15 cellular contexts compared by ENCODE assay signal in the genomic region with DNA sequence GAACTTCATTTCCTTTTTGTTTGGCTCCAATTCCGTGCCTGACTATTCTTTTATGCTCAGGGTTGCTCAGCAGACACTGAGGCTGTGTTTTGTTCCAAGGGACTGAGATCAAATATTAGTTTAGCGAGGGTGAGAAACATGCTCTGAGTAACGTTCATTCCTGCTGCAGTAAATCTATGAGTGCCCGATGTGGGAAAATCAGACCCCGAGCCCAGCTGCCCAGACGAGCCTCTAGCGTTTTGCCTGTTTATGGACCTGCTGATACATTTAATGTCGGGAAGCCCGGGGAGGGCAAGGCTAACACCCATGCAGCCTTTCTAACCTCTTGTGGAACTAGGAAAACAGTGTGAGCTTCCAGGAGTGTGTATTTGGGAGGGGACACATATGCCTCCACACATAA.
DNase-seq lines count a peak whose midpoint lies in the region; ATAC-seq, FAIRE-seq and TF ChIP-seq lines count a peak whose summit lies in the region.
"Had no signal": no experiment of that assay in that cellular context is flagged by ENCODE, and none has a peak within 500 bp of the region (broad histone marks: within the 10 kb centered on the region; RNA-seq: fewer than 3 reads in every experiment).

No MANE protein-coding gene starts in this region.

- H3K27me3 Mint-ChIP-seq in IgD-negative memory B cell (no peaks in the 10 kb centered on the region), neural progenitor cell (ENCODE audit: insufficient read depth, low read depth) (peaks cover 4% of the 10 kb centered on the region)
- H3K27me3 Mint-ChIP-seq in activated T-helper 17 cell treated with anti-CD3 and anti-CD28 coated beads, Interleukin-2, amount 50 U/mL, for 72 hours, result peaks cover 37% of the 10 kb centered on the region

- H3K27ac ChIP-seq in BLaER1 treated with 17β-estradiol and CSF1 and Interleukin-3, amounts not matched to agents 10 nM and 100 nM, result peak overlapping the region; percentile 62 to 84 (median 77); a peak in 20 of 22 replicates
- H3K27ac ChIP-seq in endothelial cell of umbilical vein (ENCODE audit: insufficient read depth, low read depth, low read length) (no peak overlapping the region), neural progenitor cell (no peak overlapping the region), caudate nucleus (ENCODE audit: low read depth, low read length) (no peak overlapping the region)
- H3K27ac ChIP-seq: cardiac muscle cell had no signal

- no peaks in the 10 kb centered on the region for H3K9me1 ChIP-seq in endothelial cell of umbilical vein (replicated peaks; ENCODE audit: control insufficient read depth, extremely low read depth, insufficient read depth, low read length)

- FAIRE-seq in endothelial cell of umbilical vein (lab: Jason Lieb, UNC), result peak; percentile 44

- dilution Hi-C loops in endothelial cell of umbilical vein (cut with MboI; ENCODE audit: extremely low pct_ligation_motif_present, low sequenced_read_pairs), result no loop called here

- H3K27ac Mint-ChIP-seq in IgD-negative memory B cell (no peak overlapping the region), neural progenitor cell (peak overlapping the region; percentile 14)
- H3K27ac Mint-ChIP-seq in activated T-helper 17 cell treated with anti-CD3 and anti-CD28 coated beads, Interleukin-2, amount 50 U/mL, for 72 hours, result no peak overlapping the region

- peak overlapping the region; percentile 30 for H2AFZ ChIP-seq in endothelial cell of umbilical vein (ENCODE audit: low read depth, low read length)
- peak overlapping the region; percentile 92 for H2AFZ ChIP-seq in neural progenitor cell (replicated peaks)

- H3K27me3 ChIP-seq in BLaER1 treated with 17β-estradiol and CSF1 and Interleukin-3, amounts not matched to agents 10 nM and 100 nM, result no peaks in the 10 kb centered on the region
- H3K27me3 ChIP-seq in endothelial cell of umbilical vein (ENCODE audit: control insufficient read depth in 2 of 2, insufficient read depth in 2 of 2, low read length in 2 of 2), result no peaks in the 10 kb centered on the region
- H3K27me3 ChIP-seq in neural progenitor cell, result no peaks in the 10 kb centered on the region
- H3K27me3 ChIP-seq: cardiac muscle cell, ovary had no signal

- no peaks in the 10 kb centered on the region for H3K9me3 ChIP-seq in BLaER1 treated with 17β-estradiol and CSF1 and Interleukin-3, amounts not matched to agents 10 nM and 100 nM (replicated peaks in 1 of 11)
- H3K9me3 ChIP-seq in endothelial cell of umbilical vein (replicated peaks; ENCODE audit: control insufficient read depth, insufficient read depth, low read length) (no peaks in the 10 kb centered on the region), neural progenitor cell (ENCODE audit: low read depth) (no peaks in the 10 kb centered on the region)
- H3K9me3 ChIP-seq: ovary had no signal

- peak overlapping the region; percentile 77 to 93 (median 85) for H3K4me2 ChIP-seq in BLaER1 treated with 17β-estradiol and CSF1 and Interleukin-3, amounts not matched to agents 10 nM and 100 nM
- H3K4me2 ChIP-seq in endothelial cell of umbilical vein (ENCODE audit: insufficient read depth, low read length) (peak overlapping the region; percentile 42), neural progenitor cell (peak overlapping the region; percentile 71)

- no peaks in the 10 kb centered on the region for H3K36me3 Mint-ChIP-seq in IgD-negative memory B cell
- peaks cover 2% of the 10 kb centered on the region for H3K36me3 Mint-ChIP-seq in neural progenitor cell
- H3K36me3 Mint-ChIP-seq in activated T-helper 17 cell treated with anti-CD3 and anti-CD28 coated beads, Interleukin-2, amount 50 U/mL, for 72 hours (ENCODE audit: low read depth), result no peaks in the 10 kb centered on the region

- CTCF ChIA-PET in endothelial cell of umbilical vein (lab: Charles Lee), result interaction anchor here (0.8 to 4.5 kb wide), 13 partner anchors 8 to 489 kb away, joined by 3 to 50 read pairs (median 6); no protein-coding TSS in a partner anchor

- H3K4me3 Mint-ChIP-seq in IgD-negative memory B cell (peak overlapping the region; percentile 5 to 87 (median 68)), neural progenitor cell (no peak overlapping the region)
- no peak overlapping the region for H3K4me3 Mint-ChIP-seq in activated T-helper 17 cell treated with anti-CD3 and anti-CD28 coated beads, Interleukin-2, amount 50 U/mL, for 72 hours

- BruUV-seq in endothelial cell of umbilical vein (replicated peaks; lab: Mats Ljungman, UMichigan), result no TSS peak

- no peak for TF ChIP-seq CTCF in endothelial cell of umbilical vein (IDR thresholded peaks at IDR 0.05; ENCODE audit: extremely low read depth in 1 of 2, insufficient read depth in 1 of 2, low read depth in 1 of 2, low read length in 2 of 2)
- TF ChIP-seq CTCF in neural progenitor cell (IDR thresholded peaks at IDR 0.05), result no peak

- H3K79me2 ChIP-seq in endothelial cell of umbilical vein (ENCODE audit: control insufficient read depth, insufficient read depth, low read length) (no peaks in the 10 kb centered on the region), neural progenitor cell (ENCODE audit: low read depth) (no peaks in the 10 kb centered on the region)

- H3K4me1 ChIP-seq in BLaER1 treated with 17β-estradiol and CSF1 and Interleukin-3, amounts not matched to agents 10 nM and 100 nM, result peaks cover 36 to 46% (median 38%) of the 10 kb centered on the region in 10 experiments
- H3K4me1 ChIP-seq in endothelial cell of umbilical vein (ENCODE audit: control insufficient read depth, extremely low read depth, insufficient read depth, low read length), result peaks cover 3% of the 10 kb centered on the region
- H3K4me1 ChIP-seq in neural progenitor cell, result no peaks in the 10 kb centered on the region

- no peak for ATAC-seq in GM21390 (IDR thresholded peaks at IDR 0.05; ENCODE audit: unreplicated experiment)
- no peak for ATAC-seq in activated T-helper 17 cell treated with anti-CD3 and anti-CD28 coated beads, Interleukin-2, amount 50 U/mL, for 72 hours (replicated peaks)

- DNase-seq in endothelial cell of umbilical vein (ENCODE audit: low read depth, low spot score) (peak; percentile 20), neural progenitor cell (ENCODE audit: low spot score) (no peak), caudate nucleus (lab: John Stamatoyannopoulos, UW) (no peak), GF-D8 (lab: John Stamatoyannopoulos, UW) (no peak)
- DNase-seq: DMS79, hippocampal formation, NCI-H1092 treated with DMSO at 0.1 percent for 48 hours, NCI-H226, OCI-M1 had no signal

- intact Hi-C loops in endothelial cell of umbilical vein (cut with micrococcal nuclease), result loop anchor here (2.0 to 5.0 kb wide), 2 partner anchors 22 to 61 kb away; no protein-coding TSS in a partner anchor

- H3K9me3 Mint-ChIP-seq in IgD-negative memory B cell (no peaks in the 10 kb centered on the region), neural progenitor cell (peaks cover 11% of the 10 kb centered on the region)
- no peaks in the 10 kb centered on the region for H3K9me3 Mint-ChIP-seq in activated T-helper 17 cell treated with anti-CD3 and anti-CD28 coated beads, Interleukin-2, amount 50 U/mL, for 72 hours

- no peak for TF ChIP-seq POLR2A in endothelial cell of umbilical vein (IDR thresholded peaks at IDR 0.05; ENCODE audit: low read depth, low read length)

- H3K4me1 Mint-ChIP-seq in IgD-negative memory B cell, result peaks cover 4 to 5% (median 5%) of the 10 kb centered on the region in 3 donors
- H3K4me1 Mint-ChIP-seq in neural progenitor cell, result peaks cover 32% of the 10 kb centered on the region
- no peaks in the 10 kb centered on the region for H3K4me1 Mint-ChIP-seq in activated T-helper 17 cell treated with anti-CD3 and anti-CD28 coated beads, Interleukin-2, amount 50 U/mL, for 72 hours

- peak overlapping the region in 7 of 10 experiments; percentile 31 to 46 (median 43); a peak in 4 of 20 replicates for H3K4me3 ChIP-seq in BLaER1 treated with 17β-estradiol and CSF1 and Interleukin-3, amounts not matched to agents 10 nM and 100 nM
- H3K4me3 ChIP-seq in endothelial cell of umbilical vein (replicated peaks in 1 of 3; ENCODE audit: insufficient read depth in 1 of 3, low read depth in 1 of 3, low read length in 3 of 3), result no peak overlapping the region
- peak overlapping the region; percentile 36 for H3K4me3 ChIP-seq in neural progenitor cell
- H3K4me3 ChIP-seq: cardiac muscle cell, ovary had no signal

- no peaks in the 10 kb centered on the region for H3K36me3 ChIP-seq in BLaER1 treated with 17β-estradiol and CSF1 and Interleukin-3, amounts not matched to agents 10 nM and 100 nM
- H3K36me3 ChIP-seq in endothelial cell of umbilical vein (ENCODE audit: control insufficient read depth in 2 of 2, extremely low read depth in 1 of 2, insufficient read depth in 2 of 2, low read length in 2 of 2) (no peaks in the 10 kb centered on the region), neural progenitor cell (no peaks in the 10 kb centered on the region)
- H3K36me3 ChIP-seq: cardiac muscle cell, ovary had no signal

- H4K20me1 ChIP-seq in BLaER1 treated with 17β-estradiol and CSF1 and Interleukin-3, amounts not matched to agents 10 nM and 100 nM, result no peaks in the 10 kb centered on the region
- no peaks in the 10 kb centered on the region for H4K20me1 ChIP-seq in endothelial cell of umbilical vein (replicated peaks; ENCODE audit: control insufficient read depth, extremely low read depth, insufficient read depth, low read length)
- H4K20me1 ChIP-seq in neural progenitor cell (ENCODE audit: low read depth), result no peaks in the 10 kb centered on the region

- POLR2A ChIA-PET in endothelial cell of umbilical vein (lab: Charles Lee), result no interaction called here

- H3K9ac ChIP-seq in BLaER1 treated with 17β-estradiol and CSF1 and Interleukin-3, amounts not matched to agents 10 nM and 100 nM, result peak overlapping the region; percentile 40 to 79 (median 72); a peak in 20 of 22 replicates
- H3K9ac ChIP-seq in endothelial cell of umbilical vein (replicated peaks; ENCODE audit: extremely low read depth, insufficient read depth, low read length), result no peak overlapping the region
- H3K9ac ChIP-seq in neural progenitor cell, result no peak overlapping the region

- no peaks in the 10 kb centered on the region for H3F3A ChIP-seq in neural progenitor cell (ENCODE audit: low read depth)

TF ChIP-seq in endothelial cell of umbilical vein, 7 proteins besides CTCF, POLR2A, EP300 and RAD21:
- TF ChIP-seq MYC (IDR thresholded peaks at IDR 0.05; ENCODE audit: low read depth, low read length), result no peak
- TF ChIP-seq EZH2 (IDR thresholded peaks at IDR 0.05; ENCODE audit: borderline replicate concordance, low read depth, low read length, severe bottlenecking), result no peak

Comparison
In these comparisons a context has a peak if more than half of its experiments do, and no peak if none do; other contexts are left out.
1. H3K27ac ChIP-seq: peak in BLaER1 treated with 17β-estradiol and CSF1 and Interleukin-3, amounts not matched to agents 10 nM and 100 nM (11 of 11); none in endothelial cell of umbilical vein (single experiment), neural progenitor cell (single experiment) and caudate nucleus (single experiment).
2. H3K4me3 ChIP-seq: peak in BLaER1 treated with 17β-estradiol and CSF1 and Interleukin-3, amounts not matched to agents 10 nM and 100 nM (7 of 10) and neural progenitor cell (single experiment); none in endothelial cell of umbilical vein (0 of 3).
3. H3K9ac ChIP-seq: peak in BLaER1 treated with 17β-estradiol and CSF1 and Interleukin-3, amounts not matched to agents 10 nM and 100 nM (11 of 11); none in endothelial cell of umbilical vein (single experiment) and neural progenitor cell (single experiment).
4. H3K4me3 Mint-ChIP-seq: peak in IgD-negative memory B cell (4 of 4); none in neural progenitor cell (single experiment) and activated T-helper 17 cell treated with anti-CD3 and anti-CD28 coated beads, Interleukin-2, amount 50 U/mL, for 72 hours (single experiment).
5. Peak in every context shown above with its lines, with median percentiles within 50 percentile points of each other: H3K4me2 ChIP-seq.